Comparison of ENCODE assay signal across 8 cellular contexts in genomic region chr4:173243917-173244658, GRCh38.
DNase-seq lines count a peak whose midpoint lies in the region; ATAC-seq, FAIRE-seq and TF ChIP-seq lines count a peak whose summit lies in the region.

No MANE protein-coding gene starts in this region.

- H3K36me3 ChIP-seq in GM12878 (ENCODE audit: control insufficient read depth in 2 of 2, insufficient read depth in 2 of 2, low read length in 1 of 2), result no peaks in the 10 kb centered on the region

- RAD21 ChIA-PET in GM12878 (lab: Charles Lee; ENCODE audit: unreplicated experiment), result interaction anchor here (1.9 kb wide), 1 partner anchor 12 kb away, joined by 5 read pairs; no protein-coding TSS in a partner anchor

- ATAC-seq in GM18868 (IDR thresholded peaks at IDR 0.05; ENCODE audit: unreplicated experiment) (peak; percentile 59), GM21723 (IDR thresholded peaks at IDR 0.05; ENCODE audit: unreplicated experiment) (peak; percentile 70), HG03442 (IDR thresholded peaks at IDR 0.05; ENCODE audit: unreplicated experiment) (peak; percentile 79), GM12878 (peak; percentile 78)

- POLR2A ChIA-PET in GM12878 (lab: Charles Lee), result no interaction called here

- TF ChIP-seq CTCF in GM12878 (IDR thresholded peaks at IDR 0.05 in 2 of 3, conservative IDR thresholded peaks at IDR 0.05 in 1 of 3; ENCODE audit: control insufficient read depth in 2 of 3, extremely low read depth in 1 of 3, insufficient read depth in 1 of 3, low read depth in 3 of 3, low read length in 3 of 3), result no peak

- peaks cover 2% of the 10 kb centered on the region for H3K79me2 ChIP-seq in GM12878 (ENCODE audit: control insufficient read depth, insufficient read depth, low read length)

- intact Hi-C loops in GM12878 (cut with micrococcal nuclease; ENCODE audit: unreplicated experiment), result loop anchor here (2.0 kb wide), 1 partner anchor 73 kb away; no protein-coding TSS in a partner anchor

- H3K27ac ChIP-seq in GM12878 (ENCODE audit: control insufficient read depth, insufficient read depth), result no peak overlapping the region
- H3K27ac ChIP-seq in substantia nigra (ENCODE audit: low read depth, low read length, poor library complexity, severe bottlenecking), result no peak overlapping the region

- in situ Hi-C loops in GM12878 (cut with MboI), result no loop called here

- SMC1A ChIA-PET in GM12878 (lab: Charles Lee; ENCODE audit: uncharacterized antibody, unreplicated experiment), result interaction anchor here (1.5 kb wide), 1 partner anchor 13 kb away, joined by 11 read pairs; no protein-coding TSS in a partner anchor

- H4K20me1 ChIP-seq in GM12878 (ENCODE audit: control insufficient read depth, insufficient read depth), result no peaks in the 10 kb centered on the region; the same call in 1 of the 2 replicates

- TF ChIP-seq POLR2A in GM12878 (IDR thresholded peaks at IDR 0.05; ENCODE audit: low read depth, low read length), result no peak

- no peak for TF ChIP-seq EP300 in GM12878 (IDR thresholded peaks at IDR 0.05; ENCODE audit: borderline replicate concordance in 1 of 2, control insufficient read depth in 1 of 2, low read depth in 2 of 2, low read length in 2 of 2)

- H3K4me2 ChIP-seq in GM12878 (ENCODE audit: control insufficient read depth, insufficient read depth), result peak overlapping the region; percentile 50

- no peak overlapping the region for H3K4me3 ChIP-seq in GM12878

- CTCF ChIA-PET in GM12878 (lab: Yijun Ruan, JAX), result interaction anchor here (1.5 to 4.6 kb wide), 2 partner anchors 13 to 14 kb away, joined by 3 to 29 read pairs; no protein-coding TSS in a partner anchor

- no peak overlapping the region for H2AFZ ChIP-seq in GM12878 (ENCODE audit: control insufficient read depth, low read depth, low read length)

- no peak overlapping the region for H3K9ac ChIP-seq in GM12878 (ENCODE audit: control insufficient read depth, insufficient read depth, low read length)

- no peak for DNase-seq in GM12878 (ENCODE audit: low read depth, low spot score)
- DNase-seq in stimulated activated CD4-positive, alpha-beta T cell treated with anti-CD3 and anti-CD28 coated beads, Interleukin-4, amount 100 ng/mL, for 1 hour, result no peak
- no peak for DNase-seq in NK-92 (lab: John Stamatoyannopoulos, UW; ENCODE audit: unreplicated experiment)
- no peak for DNase-seq in substantia nigra (lab: John Stamatoyannopoulos, UW)
- DNase-seq in activated naive CD4-positive, alpha-beta T cell treated with Interleukin-2 at 50 U/mL for 16 hours, result no peak

- H3K4me1 ChIP-seq in GM12878 (ENCODE audit: control insufficient read depth, insufficient read depth, low read length), result peaks cover 30% of the 10 kb centered on the region

- no peaks in the 10 kb centered on the region for H3K27me3 ChIP-seq in GM12878 (replicated peaks in 1 of 2; ENCODE audit: control insufficient read depth in 2 of 2, insufficient read depth in 2 of 2, low read length in 1 of 2)

- 60% methylated on average over 3 of the region's 3 CpGs for WGBS in GM12878 (ENCODE audit: insufficient coverage, insufficient replicate concordance, low lambda C conversion rate, missing lambda C conversion rate)

- no peak for TF ChIP-seq RAD21 in GM12878 (IDR thresholded peaks at IDR 0.05; ENCODE audit: insufficient read depth, low read depth, low read length)

- FAIRE-seq in GM12878 (lab: Jason Lieb, UNC), result no peak

- BruUV-seq in GM12878 (replicated peaks; lab: Mats Ljungman, UMichigan), result no TSS peak

- no peaks in the 10 kb centered on the region for H3K9me3 ChIP-seq in GM12878 (replicated peaks; ENCODE audit: control insufficient read depth, insufficient read depth, low read length)

TF ChIP-seq in GM12878, 131 proteins besides CTCF, POLR2A, EP300 and RAD21:
- TF ChIP-seq KDM1A (IDR thresholded peaks at IDR 0.05; ENCODE audit: borderline replicate concordance) (no peak), E2F4 (IDR thresholded peaks at IDR 0.05; ENCODE audit: low read depth, low read length) (no peak), STAT1 (conservative IDR thresholded peaks at IDR 0.05) (no peak), NFYA (IDR thresholded peaks at IDR 0.05; ENCODE audit: borderline replicate concordance, low read depth, low read length) (no peak), POU2F2 (IDR thresholded peaks at IDR 0.05; ENCODE audit: borderline replicate concordance, low read depth, low read length) (peak; percentile 86; the same call in 2 of the 3 replicates), SPI1 (IDR thresholded peaks at IDR 0.05; ENCODE audit: borderline replicate concordance, insufficient read depth, low read depth, low read length) (no peak), ZNF622 (IDR thresholded peaks at IDR 0.05) (no peak), IKZF2 (IDR thresholded peaks at IDR 0.05) (peak; percentile 18 to 30; a peak in 2 of 4 replicates), MEF2B (IDR thresholded peaks at IDR 0.05; ENCODE audit: partially characterized antibody, poor library complexity, severe bottlenecking) (peak; percentile 76), RUNX3 (IDR thresholded peaks at IDR 0.05; ENCODE audit: low read length) (peak; percentile 70), ZBED1 (IDR thresholded peaks at IDR 0.05; ENCODE audit: borderline replicate concordance) (no peak), FOXM1 (IDR thresholded peaks at IDR 0.05; ENCODE audit: low read depth, low read length) (0 out of 2 replicates have a peak, but pooled peaks have one; percentile 50), SKIL (IDR thresholded peaks at IDR 0.05; ENCODE audit: low read depth, poor library complexity, severe bottlenecking) (no peak), HDAC2 (IDR thresholded peaks at IDR 0.05) (no peak), TCF3 (IDR thresholded peaks at IDR 0.05; ENCODE audit: borderline replicate concordance, insufficient read depth, low read depth, low read length) (no peak), JUNB (IDR thresholded peaks at IDR 0.05) (no peak), E4F1 (IDR thresholded peaks at IDR 0.05; ENCODE audit: borderline replicate concordance, partially characterized antibody) (no peak), CBX5 (IDR thresholded peaks at IDR 0.05; ENCODE audit: low read depth) (no peak), MYC (IDR thresholded peaks at IDR 0.05; ENCODE audit: insufficient read depth, insufficient read length, insufficient replicate concordance, low read length, severe bottlenecking) (no peak), ATF7 (IDR thresholded peaks at IDR 0.05; ENCODE audit: low read depth) (no peak)
